ENCODE assay signal across 12 cellular contexts in the genomic region with DNA sequence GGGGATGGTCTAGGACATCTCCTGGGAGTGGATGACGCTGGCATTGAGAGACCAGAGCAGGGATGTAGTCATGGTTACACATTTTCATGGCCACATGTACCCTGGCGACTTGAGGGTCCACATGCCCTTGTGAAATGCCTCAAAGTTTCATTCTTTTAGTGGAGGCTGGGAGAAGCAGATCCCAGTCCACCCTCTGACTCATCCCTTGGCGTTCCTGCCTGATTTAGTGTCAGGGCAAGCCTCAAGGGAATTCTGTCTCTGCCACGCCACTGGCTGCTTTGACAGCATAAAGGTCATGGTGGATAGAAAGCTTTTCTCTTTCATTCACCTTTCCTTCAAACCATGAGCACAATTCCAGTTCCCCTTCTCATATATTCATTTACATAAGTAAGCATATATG. TPM values are rescaled to one million over a fixed set of nuclear protein-coding genes. Genes with fewer than 3 reads are reported as not detected.
A peak's percentile ranks its signal among the peaks of the same experiment; 100 is the strongest.
DNase-seq lines count a peak whose midpoint lies in the region; ATAC-seq, FAIRE-seq and TF ChIP-seq lines count a peak whose summit lies in the region.
"Had no signal": no experiment of that assay in that cellular context is flagged by ENCODE, and none has a peak within 500 bp of the region (broad histone marks: within the 10 kb centered on the region; RNA-seq: fewer than 3 reads in every experiment).

No MANE protein-coding gene starts in this region.

- H4K8ac ChIP-seq in IMR-90 (ENCODE audit: low read depth in 2 of 2, low read length in 2 of 2) = peak overlapping the region in 1 of 2 experiments; percentile 31; a peak in 1 of 4 replicates

- peak overlapping the region; percentile 82; the same call in 1 of the 2 replicates for H3K4ac ChIP-seq in IMR-90 (ENCODE audit: low read depth, low read length)

- peaks cover 4% of the 10 kb centered on the region for H3K9me1 ChIP-seq in IMR-90 (ENCODE audit: insufficient read depth, low read length)

- H3K9ac ChIP-seq in IMR-90 (ENCODE audit: low read depth, low read length) = no peak overlapping the region

- ATAC-seq in A549 (peak; percentile 78 to 80; a peak in 5 of 6 replicates), IMR-90 (ENCODE audit: low read depth) (peak; percentile 93), T-helper 17 cell (no peak)

- POLR2A ChIA-PET in A549 (lab: Yijun Ruan, JAX) = no interaction called here
- POLR2A ChIA-PET in IMR-90 (lab: Charles Lee; ENCODE audit: unreplicated experiment) = no interaction called here
- POLR2A ChIA-PET in GM10248 (lab: Yijun Ruan, JAX) = no interaction called here

- BruUV-seq in IMR-90 (replicated peaks; lab: Mats Ljungman, UMichigan) = no TSS peak

- no peaks in the 10 kb centered on the region for H3K27me3 ChIP-seq in IMR-90 (ENCODE audit: control insufficient read depth, insufficient read depth, low read length)
- H3K27me3 ChIP-seq: upper lobe of left lung had no signal

- H3K18ac ChIP-seq in IMR-90 (ENCODE audit: low read depth, low read length) = no peak overlapping the region

- peak overlapping the region; percentile 80 for H2BK120ac ChIP-seq in IMR-90 (ENCODE audit: low read depth, low read length)

- H4K20me1 ChIP-seq in IMR-90 (ENCODE audit: insufficient read depth, low read length) = no peaks in the 10 kb centered on the region

- no peak for TF ChIP-seq POLR2A in A549 (IDR thresholded peaks at IDR 0.05; ENCODE audit: low read length)
- no peak for TF ChIP-seq POLR2A in IMR-90 (IDR thresholded peaks at IDR 0.05; ENCODE audit: low read depth, low read length)

- in situ Hi-C loops in IMR-90 (cut with MboI; ENCODE audit: low sequenced_read_pairs) = no loop called here

- peak overlapping the region; percentile 38 for H2AK9ac ChIP-seq in IMR-90 (replicated peaks; ENCODE audit: low read depth, low read length, poor library complexity)

- H2AFZ ChIP-seq in IMR-90 (replicated peaks; ENCODE audit: low read length, poor library complexity) = peak overlapping the region; percentile 86

- H3K36me3 Mint-ChIP-seq in T-helper 17 cell (ENCODE audit: low read depth) = no peaks in the 10 kb centered on the region

- no peak overlapping the region for H3K4me3 Mint-ChIP-seq in T-helper 17 cell

- TF ChIP-seq CTCF in A549 (IDR thresholded peaks at IDR 0.05) (no peak), IMR-90 (conservative IDR thresholded peaks at IDR 0.05; ENCODE audit: low read depth, low read length) (no peak), cardiac fibroblast (IDR thresholded peaks at IDR 0.05; ENCODE audit: low read depth, low read length) (no peak), GM10248 (IDR thresholded peaks at IDR 0.05; ENCODE audit: control extremely low read depth, extremely low read depth, low read depth, missing control alignments) (no peak)

- DNase-seq in A549 (ENCODE audit: low read depth in 1 of 2, low spot score in 1 of 2) = peak in 1 of 2 experiments; percentile 28
- peak; percentile 72 for DNase-seq in IMR-90
- peak; percentile 66 to 81 for DNase-seq in cardiac fibroblast (ENCODE audit: low read depth in 2 of 2)
- peak; percentile 93 for DNase-seq in islet precursor cell
- no peak for DNase-seq in T-helper 17 cell
- no peak for DNase-seq in NCI-H1092 (lab: John Stamatoyannopoulos, UW)
- no peak for DNase-seq in GM10248 (ENCODE audit: extremely low spot score)
- DNase-seq in stimulated activated CD4-positive, alpha-beta T cell treated with anti-CD3 and anti-CD28 coated beads, Interleukin-2, amount 100 ng/mL, for 48 hours = no peak
- DNase-seq: central memory CD4-positive, alpha-beta T cell; KBM-7; NCI-H510A; upper lobe of left lung had no signal

- TF ChIP-seq RAD21 in A549 (conservative IDR thresholded peaks at IDR 0.05 in 1 of 2, IDR thresholded peaks at IDR 0.05 in 1 of 2) = no peak
- no peak for TF ChIP-seq RAD21 in IMR-90 (IDR thresholded peaks at IDR 0.05; ENCODE audit: low read length)

- no peak overlapping the region for H3K27ac Mint-ChIP-seq in T-helper 17 cell

- no peak overlapping the region for H4K5ac ChIP-seq in IMR-90 (ENCODE audit: low read depth, low read length)

- peak overlapping the region; percentile 36; the same call in 1 of the 3 replicates for H2BK15ac ChIP-seq in IMR-90 (ENCODE audit: low read depth, low read length)

- H3K4me1 ChIP-seq in A549 (peaks cover 13% of the 10 kb centered on the region), IMR-90 (ENCODE audit: control insufficient read depth, insufficient read depth, low read length) (peaks cover 2% of the 10 kb centered on the region)
- H3K4me1 ChIP-seq: upper lobe of left lung had no signal

- no peak overlapping the region for H2BK5ac ChIP-seq in IMR-90 (ENCODE audit: low read depth, low read length, poor library complexity, severe bottlenecking)

- H3K36me3 ChIP-seq in IMR-90 (ENCODE audit: control insufficient read depth, insufficient read depth, low read length) = no peaks in the 10 kb centered on the region
- H3K36me3 ChIP-seq: upper lobe of left lung had no signal

- H3K4me2 ChIP-seq in A549 = peak overlapping the region; percentile 49
- H3K4me2 ChIP-seq in IMR-90 (ENCODE audit: low read depth, low read length) = no peak overlapping the region

- no peak overlapping the region for H3K23ac ChIP-seq in IMR-90 (ENCODE audit: low read depth, low read length)

- H3K27ac ChIP-seq in A549 = peak overlapping the region in 1 of 2 experiments; percentile 25; a peak in 2 of 6 replicates
- no peak overlapping the region for H3K27ac ChIP-seq in IMR-90 (ENCODE audit: insufficient read depth, low read length)
- H3K27ac ChIP-seq: upper lobe of left lung had no signal

- H2AK5ac ChIP-seq in IMR-90 (ENCODE audit: low read depth, low read length) = peak overlapping the region; percentile 56; the same call in 1 of the 2 replicates

- no peak for TF ChIP-seq EP300 in A549 (IDR thresholded peaks at IDR 0.05)

- 0 out of 2 replicates have a peak overlapping the region, but pooled peaks have one; percentile 31 for H4K91ac ChIP-seq in IMR-90 (ENCODE audit: insufficient read depth, low read depth, low read length)

- no peaks in the 10 kb centered on the region for H3K4me1 Mint-ChIP-seq in T-helper 17 cell

- H2BK20ac ChIP-seq in IMR-90 (ENCODE audit: low read depth, low read length) = peak overlapping the region; percentile 79

- 27% methylated on average over 4 of the region's 4 CpGs for WGBS in A549 (ENCODE audit: missing lambda C conversion rate)
- no CpG with 5 or more reads among the region's 4 CpGs for WGBS in IMR-90 (ENCODE audit: extremely low coverage in 2 of 2, insufficient read length in 1 of 2), 2 experiments

- H3K14ac ChIP-seq in IMR-90 (replicated peaks; ENCODE audit: low read depth, low read length) = peak overlapping the region; percentile 84

- H3K79me1 ChIP-seq in IMR-90 (ENCODE audit: low read depth in 1 of 2, low read length in 2 of 2) = no peaks in the 10 kb centered on the region

- CTCF ChIA-PET in A549 (lab: Yijun Ruan, JAX) (no interaction called here), IMR-90 (lab: Yijun Ruan, JAX) (no interaction called here), GM10248 (lab: Yijun Ruan, JAX) (no interaction called here)

- intact Hi-C loops in IMR-90 (cut with micrococcal nuclease) = no loop called here

- FAIRE-seq in A549 (lab: Jason Lieb, UNC) = no peak

- peaks cover 2% of the 10 kb centered on the region for H3K27me3 Mint-ChIP-seq in T-helper 17 cell

- dilution Hi-C loops in IMR-90 (cut with HindIII; ENCODE audit: low sequenced_read_pairs, unreplicated experiment) = no loop called here

- H3K4me3 ChIP-seq in A549 (no peak overlapping the region), IMR-90 (ENCODE audit: insufficient read depth, low read depth, low read length) (no peak overlapping the region), cardiac fibroblast (replicated peaks in 1 of 2; ENCODE audit: low read depth in 2 of 2, low read length in 2 of 2) (no peak overlapping the region)
- H3K4me3 ChIP-seq: upper lobe of left lung had no signal

- no peaks in the 10 kb centered on the region for H3K9me3 ChIP-seq in A549
- no peaks in the 10 kb centered on the region for H3K9me3 ChIP-seq in IMR-90 (ENCODE audit: control insufficient read depth, insufficient read depth, low read length)
- H3K9me3 ChIP-seq in T-helper 17 cell (ENCODE audit: control insufficient read depth, low read length, poor library complexity, severe bottlenecking) = no peaks in the 10 kb centered on the region
- H3K9me3 ChIP-seq: upper lobe of left lung had no signal

- H3K56ac ChIP-seq in IMR-90 (ENCODE audit: extremely low read depth, insufficient read depth, low read length) = no peak overlapping the region

TF ChIP-seq in A549, 52 proteins besides CTCF, POLR2A, EP300 and RAD21:
- TF ChIP-seq SMC3 (IDR thresholded peaks at IDR 0.05) (no peak), FOSL2 (IDR thresholded peaks at IDR 0.05) (0 out of 2 replicates have a peak, but pooled peaks have one; percentile 16), FOSL2 (CRISPR knock-in tag; IDR thresholded peaks at IDR 0.05) (no peak)

TF ChIP-seq in IMR-90, 13 proteins besides CTCF, POLR2A, EP300 and RAD21:
- TF ChIP-seq ELK1 (IDR thresholded peaks at IDR 0.05; ENCODE audit: borderline replicate concordance, low read depth, low read length) (no peak), RFX5 (IDR thresholded peaks at IDR 0.05; ENCODE audit: low read depth, low read length) (no peak), SMC3 (IDR thresholded peaks at IDR 0.05; ENCODE audit: low read depth, low read length) (no peak), CHD1 (IDR thresholded peaks at IDR 0.05; ENCODE audit: low read depth, low read length) (no peak), FOS (IDR thresholded peaks at IDR 0.05; ENCODE audit: low read depth, low read length) (peak; percentile 38; the same call in 1 of the 2 replicates), CEBPB (IDR thresholded peaks at IDR 0.05; ENCODE audit: low read depth, low read length) (peak; percentile 8; the same call in 1 of the 2 replicates)

RNA-seq across cellular contexts. Expression of gene KIF5B, which starts 21.7 kb away (rescaled TPM):
- polyA plus RNA-seq in A549 (2011; rRNA removed) (89.6 and 124 TPM in 2 replicates), A549 (2017; fragmentation: RNase III; extraction: RNeasy Plus Mini Kit Qiagen cat#74134 plus additional on column Dnase treatment) (78.9 to 84.6 TPM (median 81.9 TPM) in 3 replicates), IMR-90 (2012; rRNA removed) (26.7 and 33.5 TPM in 2 replicates)
- 16.9 and 17.1 TPM in 2 replicates for polyA plus RNA-seq in A549 (2012; cell fraction: cytosol; rRNA removed)
- 13.4 and 14.5 TPM in 2 replicates for polyA plus RNA-seq in A549 (2012; cell fraction: nucleus; rRNA removed)
- polyA minus RNA-seq in A549 (2011; rRNA and poly(A)+ RNA removed) = 41.6 and 42.2 TPM in 2 replicates
- total RNA-seq in IMR-90 (2012; rRNA removed) (68.5 and 130 TPM in 2 replicates), T-helper 17 cell (10 to 100 TPM; 47.8 to 65.5 TPM)
- polyA plus RNA-seq in IMR-90 (2012; cell fraction: cytosol; rRNA removed) = 7.4 and 9.2 TPM in 2 replicates
- 4.8 and 13.7 TPM in 2 replicates for polyA plus RNA-seq in IMR-90 (2012; cell fraction: nucleus; rRNA removed; ENCODE audit: low replicate concordance)

Comparison
In these comparisons a context has a peak if more than half of its experiments do, and no peak if none do; other contexts are left out.
1. DNase-seq: peak in IMR-90 (single experiment), cardiac fibroblast (2 of 2) and islet precursor cell (single experiment); none in T-helper 17 cell (0 of 3), NCI-H1092 (single experiment), GM10248 (single experiment) and stimulated activated CD4-positive, alpha-beta T cell treated with anti-CD3 and anti-CD28 coated beads, Interleukin-2, amount 100 ng/mL, for 48 hours (0 of 2).